8 cellular contexts compared by ENCODE assay signal in the genomic region with DNA sequence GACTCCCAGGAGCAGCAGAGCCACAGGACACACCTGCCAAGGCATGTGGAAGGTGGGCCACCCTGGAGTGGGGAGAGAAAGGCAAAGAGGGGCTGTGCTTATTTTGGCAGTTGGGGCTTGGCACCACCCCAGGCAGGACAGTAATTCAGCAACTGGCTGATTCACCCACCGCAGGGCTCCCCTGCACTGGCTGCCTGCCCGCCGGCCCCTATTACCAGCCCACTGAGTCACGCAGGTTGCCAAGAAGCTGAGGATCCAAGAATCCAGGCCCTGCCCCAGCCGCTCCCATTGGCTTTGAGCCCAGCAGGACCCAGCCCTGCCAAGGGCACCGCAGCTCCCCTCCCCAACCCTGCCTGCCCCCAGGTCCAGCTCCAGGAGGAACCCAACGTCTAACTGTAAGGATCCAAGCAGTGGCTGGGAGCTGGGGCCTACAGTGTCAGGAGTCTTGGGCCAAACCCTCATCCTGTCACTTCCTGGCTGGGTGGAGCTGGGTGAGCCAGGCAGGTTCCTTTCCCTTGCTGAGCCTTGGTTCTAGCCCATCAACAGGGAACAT. TPM values are rescaled to one million over a fixed set of nuclear protein-coding genes. Genes with fewer than 3 reads are reported as not detected.
DNase-seq lines count a peak whose midpoint lies in the region; ATAC-seq and TF ChIP-seq lines count a peak whose summit lies in the region.

No MANE protein-coding gene starts in this region.

- POLR2A ChIA-PET in MCF 10A (lab: Yijun Ruan, JAX), result interaction anchor here (0.6 to 5.0 kb wide), 11 partner anchors 8 to 322 kb away, joined by 3 to 53 read pairs (median 8); a partner anchor contains a TSS

- intact Hi-C loops in MCF 10A (cut with micrococcal nuclease) (no loop called here), left colon (cut with DNase I, micrococcal nuclease) (no loop called here)

- H3K4me3 Mint-ChIP-seq in MCF 10A (ENCODE audit: unreplicated experiment), result peak overlapping the region; percentile 44

- BruUV-seq in MCF 10A (replicated peaks; lab: Mats Ljungman, UMichigan), result no TSS peak

- TF ChIP-seq CTCF in MCF 10A (IDR thresholded peaks at IDR 0.05; ENCODE audit: unreplicated experiment), result no peak

- ATAC-seq in left colon, result peak; percentile 69

- H3K27ac Mint-ChIP-seq in MCF 10A (ENCODE audit: low read depth, unreplicated experiment), result peak overlapping the region; percentile 98

- DNase-seq in H4 (ENCODE audit: low spot score), result peak; percentile 85
- peak in 3 of 5 experiments; percentile 42 to 88 (median 63) for DNase-seq in T-helper 2 cell
- peak; percentile 99 for DNase-seq in MCF 10A (ENCODE audit: unreplicated experiment)
- DNase-seq in left colon, result peak; percentile 91 to 93
- DNase-seq in stimulated activated CD8-positive, alpha-beta memory T cell treated with anti-CD3 and anti-CD28 coated beads, Interleukin-4, amount 100 ng/mL, for 48 hours, result peak; percentile 85
- no peak for DNase-seq in GDM1 (lab: John Stamatoyannopoulos, UW)
- no peak for DNase-seq in islet precursor cell
- DNase-seq in NCI-H146 (lab: John Stamatoyannopoulos, UW), result no peak

- CTCF ChIA-PET in MCF 10A (lab: Yijun Ruan, JAX), result interaction anchor here (0.7 to 7.6 kb wide), 4 partner anchors 11 to 96 kb away, joined by 3 to 119 read pairs (median 8); no protein-coding TSS in a partner anchor

- H3K36me3 Mint-ChIP-seq in MCF 10A (ENCODE audit: insufficient read depth, unreplicated experiment), result peaks cover 8% of the 10 kb centered on the region

- no peaks in the 10 kb centered on the region for H3K27me3 Mint-ChIP-seq in MCF 10A (ENCODE audit: insufficient read depth, unreplicated experiment)

- peaks cover 27% of the 10 kb centered on the region for H3K4me1 Mint-ChIP-seq in MCF 10A (ENCODE audit: insufficient read depth, unreplicated experiment)

- no peaks in the 10 kb centered on the region for H3K9me3 Mint-ChIP-seq in MCF 10A (ENCODE audit: unreplicated experiment)

RNA-seq across cellular contexts. Expression of a gene that starts 14.2 kb away (rescaled TPM):
- total RNA-seq in H4 (2014; rRNA removed; shearing (Covaris generic)), result 11.9 and 12.6 TPM in 2 replicates
- total RNA-seq in MCF 10A (2022) (14.2 and 15.4 TPM in 2 replicates), left colon (10 to 100 TPM; 29.1 to 49.1 TPM)

RNA-seq across cellular contexts. Expression of a gene that starts 28.4 kb away (rescaled TPM):
- not detected in 2 replicates for total RNA-seq in H4 (2014; rRNA removed; shearing (Covaris generic))
- total RNA-seq in MCF 10A (2022) (not detected in 2 replicates), left colon (1 to 10 TPM; 4.9 to 5.5 TPM)

Comparison
In these comparisons a context has a peak if more than half of its experiments do, and no peak if none do; other contexts are left out.
1. DNase-seq: peak in H4 (single experiment), T-helper 2 cell (3 of 5), MCF 10A (single experiment), left colon (2 of 2) and stimulated activated CD8-positive, alpha-beta memory T cell treated with anti-CD3 and anti-CD28 coated beads, Interleukin-4, amount 100 ng/mL, for 48 hours (single experiment); none in GDM1 (single experiment), islet precursor cell (single experiment) and NCI-H146 (single experiment).